8 cellular contexts compared by ENCODE assay signal in genomic region chr1:24929876-24930702, GRCh38. TPM values are rescaled to one million over a fixed set of nuclear protein-coding genes. Genes with fewer than 3 reads are reported as not detected.
DNase-seq lines count a peak whose midpoint lies in the region; ATAC-seq and TF ChIP-seq lines count a peak whose summit lies in the region.

Gene RUNX3 (minus strand): TSS chr1:24930276. CDS start chr1:24929868, 408 bp downstream.

- no peak within 1 kb of the TSS for H2AFZ ChIP-seq in fibroblast of lung (ENCODE audit: low read length)

- CTCF ChIA-PET in activated CD8-positive, alpha-beta memory T cell treated with anti-CD3 and anti-CD28 coated beads for 36 hours (lab: Charles Lee) = interaction anchor here (0.8 to 4.0 kb wide), 13 partner anchors 10 to 170 kb away, joined by 3 to 20 read pairs (median 4); no protein-coding TSS in a partner anchor

- no peak within 1 kb of the TSS for H3K4me2 ChIP-seq in fibroblast of lung (ENCODE audit: extremely low read depth, insufficient read depth, low read length)

- H3K36me3 ChIP-seq in fibroblast of lung (ENCODE audit: control insufficient read depth, insufficient read depth, low read length) = no peaks in the 10 kb centered on the region

- H3K9me3 ChIP-seq in fibroblast of lung (ENCODE audit: control insufficient read depth, insufficient read depth, low read depth, low read length) = no peaks in the 10 kb centered on the region

- TF ChIP-seq CTCF in AG10803 (conservative IDR thresholded peaks at IDR 0.05; ENCODE audit: low read length) = 0 out of 2 replicates have a peak, but pooled peaks have one; percentile 7
- no peak for TF ChIP-seq CTCF in fibroblast of lung (conservative IDR thresholded peaks at IDR 0.05 in 1 of 2, IDR thresholded peaks at IDR 0.05 in 1 of 2; ENCODE audit: low read depth in 1 of 2, low read length in 2 of 2)

- H3K4me3 ChIP-seq in AG10803 (ENCODE audit: low read length) (peak within 1 kb of the TSS; percentile 63), fibroblast of lung (replicated peaks in 1 of 4; ENCODE audit: control extremely low read depth in 1 of 4, insufficient read depth in 1 of 4, low read depth in 3 of 4, low read length in 4 of 4) (peak within 1 kb of the TSS in 3 of 4 experiments; percentile 17 to 56 (median 35))

- POLR2A ChIA-PET in activated CD8-positive, alpha-beta memory T cell treated with anti-CD3 and anti-CD28 coated beads for 36 hours (lab: Charles Lee) = interaction anchor here (0.5 to 1.7 kb wide), 12 partner anchors 9 to 171 kb away, joined by 3 to 17 read pairs (median 4); no protein-coding TSS in a partner anchor

- no peak within 1 kb of the TSS for H3K27ac ChIP-seq in fibroblast of lung (ENCODE audit: insufficient read depth, low read length)

- no peaks in the 10 kb centered on the region for H3K79me2 ChIP-seq in fibroblast of lung (ENCODE audit: control insufficient read depth, insufficient read depth, low read length)

- H3K4me1 ChIP-seq in fibroblast of lung (ENCODE audit: control insufficient read depth, extremely low read depth, insufficient read depth, low read length) = peaks cover 2% of the 10 kb centered on the region

- ATAC-seq in GM18867 (IDR thresholded peaks at IDR 0.05; ENCODE audit: unreplicated experiment) (peak; percentile 74), HG03060 (IDR thresholded peaks at IDR 0.05; ENCODE audit: low read depth, unreplicated experiment) (peak; percentile 55)

- peak; percentile 70 for DNase-seq in AG10803 (ENCODE audit: low read depth)
- peak; percentile 81 for DNase-seq in NCI-H510A (lab: John Stamatoyannopoulos, UW)
- no peak for DNase-seq in fibroblast of lung (ENCODE audit: low read depth in 2 of 2)
- DNase-seq in putamen (ENCODE audit: low spot score) = peak; percentile 12
- DNase-seq in COLO829 (ENCODE audit: low spot score) = no peak

- H3K9ac ChIP-seq in fibroblast of lung (ENCODE audit: insufficient read depth, low read length) = peak within 1 kb of the TSS; percentile 28

- peaks cover 56% of the 10 kb centered on the region for H3K27me3 ChIP-seq in fibroblast of lung (ENCODE audit: control insufficient read depth, insufficient read depth, low read length)

- H4K20me1 ChIP-seq in fibroblast of lung (ENCODE audit: control insufficient read depth, extremely low read depth, insufficient read depth, low read length) = no peaks in the 10 kb centered on the region

RNA-seq across cellular contexts. Expression of gene RUNX3, which starts in this region (rescaled TPM):
- total RNA-seq in activated CD8-positive, alpha-beta memory T cell treated with anti-CD3 and anti-CD28 coated beads for 36 hours = 100 to 1,000 TPM; 173 to 183 TPM
- 0.26 and 0.66 TPM in 2 replicates for total RNA-seq in fibroblast of lung
- polyA plus RNA-seq in fibroblast of lung = 0.48 and 1.8 TPM in 2 replicates
- polyA plus RNA-seq in fibroblast of lung (2012) = 1.9 and 4.9 TPM in 2 replicates
- polyA minus RNA-seq in fibroblast of lung (ENCODE audit: low replicate concordance) = 0.51 and 8.1 TPM in 2 replicates

Comparison
In these comparisons a context has a peak if more than half of its experiments do, and no peak if none do; other contexts are left out.
1. RNA of gene RUNX3 (total RNA-seq): 173 to 183 TPM in activated CD8-positive, alpha-beta memory T cell treated with anti-CD3 and anti-CD28 coated beads for 36 hours; 0.26 to 0.66 TPM in fibroblast of lung; every median in the first group is over 100 times any median in the second.
2. DNase-seq: peak in AG10803 (single experiment), NCI-H510A (single experiment) and putamen (single experiment); none in fibroblast of lung (0 of 2) and COLO829 (single experiment).